Comparison of ENCODE assay signal across 1 cellular context in the genomic region with DNA sequence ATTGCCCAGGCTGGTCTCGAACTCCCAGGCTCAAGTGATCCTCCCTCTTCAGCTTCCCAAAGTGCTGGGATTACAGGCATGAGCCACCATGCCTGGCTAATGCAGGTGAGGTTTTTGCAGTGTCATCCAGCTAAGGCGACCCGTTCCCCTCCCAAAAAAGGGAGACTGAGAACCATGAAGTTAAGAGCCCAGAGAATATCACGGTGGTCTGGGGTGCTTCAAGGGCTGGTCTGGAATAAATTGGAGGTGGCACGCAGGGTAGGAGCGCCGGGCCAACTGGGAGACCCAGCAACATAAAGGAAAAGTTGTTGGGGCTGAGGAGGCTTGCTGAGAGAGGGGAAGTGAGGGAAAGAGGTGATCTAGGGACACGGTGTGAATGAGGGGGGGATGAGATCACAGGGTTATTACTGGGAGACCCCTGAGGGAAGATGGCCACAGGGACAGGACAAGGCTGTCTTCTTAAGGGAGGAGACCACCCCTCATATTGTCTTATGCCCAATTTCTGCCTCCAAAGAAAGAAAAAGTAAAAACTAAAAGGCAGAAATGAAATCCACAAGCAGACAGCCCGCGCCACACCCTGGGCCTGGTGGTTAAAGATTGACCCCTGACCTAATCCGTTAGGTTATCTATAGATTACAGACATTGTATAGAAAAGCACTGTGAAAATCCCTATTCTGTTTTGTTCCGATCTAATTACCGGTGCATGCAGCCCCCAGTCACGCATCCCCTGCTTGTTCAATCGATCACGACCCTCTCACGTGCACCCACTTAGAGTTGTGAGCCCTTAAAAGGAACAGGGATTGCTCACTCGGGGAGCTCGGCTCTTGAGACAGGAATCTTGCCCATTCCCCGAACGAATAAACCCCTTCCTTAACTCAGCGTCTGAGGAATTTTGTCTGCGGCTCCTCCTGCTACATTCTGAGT.
TF ChIP-seq lines count a peak whose summit lies in the region.
"Not testable (repeated sequence)": the region's sequence is repeated elsewhere in the genome, so short reads cannot be mapped to it uniquely, and the experiment has no call there.

No MANE protein-coding gene starts in this region.

TF ChIP-seq in K562, 482 proteins besides CTCF, POLR2A, EP300 and RAD21 (continues in another document):
- TF ChIP-seq ZNF12 (CRISPR knock-in tag; IDR thresholded peaks at IDR 0.05) (peak; percentile 70; the same call in 1 of the 2 replicates), DDX20 (tag; IDR thresholded peaks at IDR 0.05; ENCODE audit: low read depth) (0 out of 2 replicates have a peak, but pooled peaks have one; percentile 14), RCOR1 (IDR thresholded peaks at IDR 0.05; ENCODE audit: borderline replicate concordance in 1 of 2, low read depth in 2 of 2, low read length in 2 of 2) (peak in 1 of 2 experiments; percentile 78; a peak in 1 of 4 replicates), ARNT (IDR thresholded peaks at IDR 0.05) (peak; percentile 4 to 29; a peak in 1 of 4 replicates), ZNF695 (CRISPR knock-in tag; IDR thresholded peaks at IDR 0.05) (0 out of 2 replicates have a peak, but pooled peaks have one; percentile 8), ZNF316 (IDR thresholded peaks at IDR 0.05) (peak; percentile 94), SMAD4 (CRISPR knock-in tag; conservative IDR thresholded peaks at IDR 0.05) (peak; percentile 84), ZNF175 (CRISPR knock-in tag; IDR thresholded peaks at IDR 0.05; ENCODE audit: low read depth) (peak; percentile 63; the same call in 1 of the 2 replicates), KLF16 (IDR thresholded peaks at IDR 0.05) (peak; percentile 43; the same call in 1 of the 2 replicates), ZNF197 (CRISPR knock-in tag; IDR thresholded peaks at IDR 0.05; ENCODE audit: low read depth) (peak; percentile 63; the same call in 1 of the 2 replicates), ZBTB7A (IDR thresholded peaks at IDR 0.05; ENCODE audit: borderline replicate concordance, control insufficient read depth, low read depth, low read length) (0 out of 2 replicates have a peak, but pooled peaks have one; percentile 49), SREBF2 (CRISPR knock-in tag; IDR thresholded peaks at IDR 0.05) (0 out of 2 replicates have a peak, but pooled peaks have one; percentile 12), ARID1B (IDR thresholded peaks at IDR 0.05) (peak; percentile 90), HDAC3 (IDR thresholded peaks at IDR 0.05; ENCODE audit: borderline replicate concordance, partially characterized antibody) (peak; percentile 72), KDM1A (IDR thresholded peaks at IDR 0.05) (peak; percentile 92), SOX6 (IDR thresholded peaks at IDR 0.05) (peak; percentile 92), TOE1 (IDR thresholded peaks at IDR 0.05; ENCODE audit: borderline replicate concordance) (peak; percentile 27; the same call in 1 of the 2 replicates), MNT (conservative IDR thresholded peaks at IDR 0.05) (peak in 1 of 2 experiments; percentile 48; a peak in 3 of 4 replicates), NCOA1 (IDR thresholded peaks at IDR 0.05; ENCODE audit: low read depth) (peak; percentile 88), NCOR1 (IDR thresholded peaks at IDR 0.05) (peak; percentile 87), DACH1 (IDR thresholded peaks at IDR 0.05; ENCODE audit: partially characterized antibody) (peak; percentile 49), MLLT1 (IDR thresholded peaks at IDR 0.05) (peak in 1 of 2 experiments; percentile 15; a peak in 1 of 4 replicates), PML (IDR thresholded peaks at IDR 0.05; ENCODE audit: low read length) (peak; percentile 52; the same call in 1 of the 2 replicates), HDAC8 (tag; IDR thresholded peaks at IDR 0.05) (peak; percentile 14; the same call in 1 of the 2 replicates), NFIC (IDR thresholded peaks at IDR 0.05) (peak; percentile 31; the same call in 1 of the 2 replicates), ADNP (tag; IDR thresholded peaks at IDR 0.05) (peak; percentile 83), TRIM24 (IDR thresholded peaks at IDR 0.05) (peak in 1 of 2 experiments; percentile 10; a peak in 1 of 4 replicates), LEF1 (IDR thresholded peaks at IDR 0.05) (peak; percentile 90), MAFG (tag; conservative IDR thresholded peaks at IDR 0.05) (peak; percentile 95), MAFK (IDR thresholded peaks at IDR 0.05; ENCODE audit: low read length) (peak; percentile 57), TEAD4 (IDR thresholded peaks at IDR 0.05; ENCODE audit: low read length) (peak; percentile 67), SMARCE1 (IDR thresholded peaks at IDR 0.05) (peak; percentile 83), ZNF639 (CRISPR knock-in tag; conservative IDR thresholded peaks at IDR 0.05 in 1 of 2, IDR thresholded peaks at IDR 0.05 in 1 of 2) (peak in 1 of 2 experiments; percentile 49; a peak in 1 of 4 replicates), TAL1 (IDR thresholded peaks at IDR 0.05) (peak; percentile 87), NRF1 (conservative IDR thresholded peaks at IDR 0.05 in 1 of 2, IDR thresholded peaks at IDR 0.05 in 1 of 2) (peak in 1 of 2 experiments; percentile 32; a peak in 1 of 4 replicates), C11orf30 (IDR thresholded peaks at IDR 0.05; ENCODE audit: low read depth) (peak; percentile 95)
- TF ChIP-seq, protein P1, sequence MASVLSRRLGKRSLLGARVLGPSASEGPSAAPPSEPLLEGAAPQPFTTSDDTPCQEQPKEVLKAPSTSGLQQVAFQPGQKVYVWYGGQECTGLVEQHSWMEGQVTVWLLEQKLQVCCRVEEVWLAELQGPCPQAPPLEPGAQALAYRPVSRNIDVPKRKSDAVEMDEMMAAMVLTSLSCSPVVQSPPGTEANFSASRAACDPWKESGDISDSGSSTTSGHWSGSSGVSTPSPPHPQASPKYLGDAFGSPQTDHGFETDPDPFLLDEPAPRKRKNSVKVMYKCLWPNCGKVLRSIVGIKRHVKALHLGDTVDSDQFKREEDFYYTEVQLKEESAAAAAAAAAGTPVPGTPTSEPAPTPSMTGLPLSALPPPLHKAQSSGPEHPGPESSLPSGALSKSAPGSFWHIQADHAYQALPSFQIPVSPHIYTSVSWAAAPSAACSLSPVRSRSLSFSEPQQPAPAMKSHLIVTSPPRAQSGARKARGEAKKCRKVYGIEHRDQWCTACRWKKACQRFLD (CRISPR knock-in tag; IDR thresholded peaks at IDR 0.05): peak; percentile 78; the same call in 1 of the 2 replicates
- TF ChIP-seq, protein P2, sequence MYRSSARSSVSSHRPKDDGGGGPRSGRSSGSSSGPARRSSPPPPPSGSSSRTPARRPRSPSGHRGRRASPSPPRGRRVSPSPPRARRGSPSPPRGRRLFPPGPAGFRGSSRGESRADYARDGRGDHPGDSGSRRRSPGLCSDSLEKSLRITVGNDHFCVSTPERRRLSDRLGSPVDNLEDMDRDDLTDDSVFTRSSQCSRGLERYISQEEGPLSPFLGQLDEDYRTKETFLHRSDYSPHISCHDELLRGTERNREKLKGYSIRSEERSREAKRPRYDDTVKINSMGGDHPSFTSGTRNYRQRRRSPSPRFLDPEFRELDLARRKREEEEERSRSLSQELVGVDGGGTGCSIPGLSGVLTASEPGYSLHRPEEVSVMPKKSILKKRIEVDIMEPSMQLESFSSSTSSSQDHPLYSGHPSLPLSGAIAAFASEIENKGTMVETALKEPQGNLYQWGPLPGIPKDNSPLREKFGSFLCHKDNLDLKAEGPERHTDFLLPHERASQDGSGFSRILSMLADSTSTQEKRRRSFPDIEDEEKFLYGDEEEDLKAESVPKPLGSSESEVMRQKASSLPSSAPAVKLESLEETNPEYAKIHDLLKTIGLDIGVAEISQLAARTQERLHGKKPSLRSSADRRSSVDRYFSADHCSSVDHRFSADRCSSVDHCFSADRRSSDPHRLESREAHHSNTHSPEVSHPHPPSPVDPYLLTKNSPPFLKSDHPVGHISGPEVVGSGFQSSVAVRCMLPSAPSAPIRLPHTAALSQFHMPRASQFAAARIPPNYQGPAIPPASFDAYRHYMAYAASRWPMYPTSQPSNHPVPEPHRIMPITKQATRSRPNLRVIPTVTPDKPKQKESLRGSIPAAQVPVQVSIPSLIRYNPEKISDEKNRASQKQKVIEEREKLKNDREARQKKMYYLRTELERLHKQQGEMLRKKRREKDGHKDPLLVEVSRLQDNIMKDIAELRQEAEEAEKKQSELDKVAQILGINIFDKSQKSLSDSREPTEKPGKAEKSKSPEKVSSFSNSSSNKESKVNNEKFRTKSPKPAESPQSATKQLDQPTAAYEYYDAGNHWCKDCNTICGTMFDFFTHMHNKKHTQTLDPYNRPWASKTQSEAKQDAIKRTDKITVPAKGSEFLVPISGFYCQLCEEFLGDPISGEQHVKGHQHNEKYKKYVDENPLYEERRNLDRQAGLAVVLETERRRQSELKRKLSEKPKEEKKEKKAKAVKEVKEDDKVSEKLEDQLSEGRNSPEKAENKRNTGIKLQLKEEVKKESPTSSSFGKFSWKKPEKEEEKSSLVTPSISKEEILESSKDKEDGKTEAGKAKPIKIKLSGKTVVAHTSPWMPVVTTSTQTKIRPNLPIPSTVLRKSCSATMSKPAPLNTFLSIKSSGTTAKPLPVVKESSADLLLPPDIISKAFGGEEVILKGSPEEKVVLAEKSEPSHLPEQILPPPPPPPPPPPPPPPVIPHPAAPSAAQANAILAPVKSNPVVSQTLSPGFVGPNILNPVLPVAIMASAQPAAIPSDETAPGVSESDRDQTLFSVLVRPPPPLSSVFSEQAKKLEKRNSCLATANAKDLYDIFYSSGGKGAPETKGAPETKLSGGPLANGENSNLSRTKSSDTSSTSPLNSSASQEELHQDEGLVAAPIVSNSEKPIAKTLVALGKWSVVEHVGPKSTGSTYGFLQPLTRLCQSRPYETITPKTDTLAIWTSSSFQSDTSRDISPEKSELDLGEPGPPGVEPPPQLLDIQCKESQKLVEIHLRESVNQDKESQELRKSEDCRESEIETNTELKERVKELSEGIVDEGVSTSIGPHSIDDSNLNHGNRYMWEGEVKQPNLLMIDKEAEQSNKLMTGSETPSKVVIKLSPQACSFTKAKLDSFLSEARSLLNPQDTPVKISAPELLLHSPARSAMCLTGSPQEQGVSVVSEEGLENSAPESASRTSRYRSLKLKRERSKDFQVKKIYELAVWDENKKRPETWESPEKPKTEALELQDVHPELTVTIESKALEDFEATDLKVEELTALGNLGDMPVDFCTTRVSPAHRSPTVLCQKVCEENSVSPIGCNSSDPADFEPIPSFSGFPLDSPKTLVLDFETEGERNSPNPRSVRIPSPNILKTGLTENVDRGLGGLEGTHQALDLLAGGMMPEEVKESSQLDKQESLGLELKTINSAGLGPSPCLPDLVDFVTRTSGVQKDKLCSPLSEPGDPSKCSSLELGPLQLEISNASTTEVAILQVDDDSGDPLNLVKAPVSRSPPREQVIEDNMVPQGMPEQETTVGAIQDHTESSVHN (IDR thresholded peaks at IDR 0.05; ENCODE audit: borderline replicate concordance in 1 of 2, low read depth in 1 of 2): peak in 1 of 2 experiments; percentile 41; a peak in 2 of 4 replicates
- not testable (repeated sequence) for TF ChIP-seq TOE1 (CRISPR knock-in tag; IDR thresholded peaks at IDR 0.05; ENCODE audit: borderline replicate concordance, low read depth); TEAD4 (CRISPR knock-in tag; IDR thresholded peaks at IDR 0.05; ENCODE audit: borderline replicate concordance)
- TF ChIP-seq, protein P3, sequence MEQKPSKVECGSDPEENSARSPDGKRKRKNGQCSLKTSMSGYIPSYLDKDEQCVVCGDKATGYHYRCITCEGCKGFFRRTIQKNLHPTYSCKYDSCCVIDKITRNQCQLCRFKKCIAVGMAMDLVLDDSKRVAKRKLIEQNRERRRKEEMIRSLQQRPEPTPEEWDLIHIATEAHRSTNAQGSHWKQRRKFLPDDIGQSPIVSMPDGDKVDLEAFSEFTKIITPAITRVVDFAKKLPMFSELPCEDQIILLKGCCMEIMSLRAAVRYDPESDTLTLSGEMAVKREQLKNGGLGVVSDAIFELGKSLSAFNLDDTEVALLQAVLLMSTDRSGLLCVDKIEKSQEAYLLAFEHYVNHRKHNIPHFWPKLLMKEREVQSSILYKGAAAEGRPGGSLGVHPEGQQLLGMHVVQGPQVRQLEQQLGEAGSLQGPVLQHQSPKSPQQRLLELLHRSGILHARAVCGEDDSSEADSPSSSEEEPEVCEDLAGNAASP (IDR thresholded peaks at IDR 0.05): peak; percentile 100
- TF ChIP-seq, protein P4, sequence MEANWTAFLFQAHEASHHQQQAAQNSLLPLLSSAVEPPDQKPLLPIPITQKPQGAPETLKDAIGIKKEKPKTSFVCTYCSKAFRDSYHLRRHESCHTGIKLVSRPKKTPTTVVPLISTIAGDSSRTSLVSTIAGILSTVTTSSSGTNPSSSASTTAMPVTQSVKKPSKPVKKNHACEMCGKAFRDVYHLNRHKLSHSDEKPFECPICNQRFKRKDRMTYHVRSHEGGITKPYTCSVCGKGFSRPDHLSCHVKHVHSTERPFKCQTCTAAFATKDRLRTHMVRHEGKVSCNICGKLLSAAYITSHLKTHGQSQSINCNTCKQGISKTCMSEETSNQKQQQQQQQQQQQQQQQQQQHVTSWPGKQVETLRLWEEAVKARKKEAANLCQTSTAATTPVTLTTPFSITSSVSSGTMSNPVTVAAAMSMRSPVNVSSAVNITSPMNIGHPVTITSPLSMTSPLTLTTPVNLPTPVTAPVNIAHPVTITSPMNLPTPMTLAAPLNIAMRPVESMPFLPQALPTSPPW (CRISPR knock-in tag; IDR thresholded peaks at IDR 0.05): peak; percentile 47
